Comparison of ENCODE assay signal across 8 cellular contexts in genomic region chr22:41832553-41833368, GRCh38. TPM values are rescaled to one million over a fixed set of nuclear protein-coding genes. Genes with fewer than 3 reads are reported as not detected.
DNase-seq lines count a peak whose midpoint lies in the region; ATAC-seq and TF ChIP-seq lines count a peak whose summit lies in the region.

Gene SREBF2, plus strand, starts transcription at chr22:41833105. Its CDS starts 166 bp downstream, at chr22:41833271.

- peak within 1 kb of the TSS; percentile 59 to 86 for H3K27ac ChIP-seq in SK-N-SH (ENCODE audit: low read depth in 2 of 2, low read length in 1 of 2)

- TF ChIP-seq RAD21 in SK-N-SH (IDR thresholded peaks at IDR 0.05; ENCODE audit: low read length), result no peak

- no peaks in the 10 kb centered on the region for H3K9me2 ChIP-seq in SK-N-SH

- POLR2A ChIA-PET in SK-N-SH (lab: Yijun Ruan, JAX), result no interaction called here

- peak; percentile 93 for DNase-seq in NCI-H1048 (lab: John Stamatoyannopoulos, UW)
- peak; percentile 92 for DNase-seq in SK-N-SH
- peak; percentile 99 for DNase-seq in activated naive CD4-positive, alpha-beta T cell treated with anti-CD3 and anti-CD28 coated beads, Interleukin-2, amount 50 U/mL, for 16 hours
- peak; percentile 99 for DNase-seq in germinal center (ENCODE audit: low spot score)
- DNase-seq in non-pigmented ciliary epithelial cell (ENCODE audit: low read depth), result peak; percentile 99
- peak; percentile 100 for DNase-seq in superior temporal gyrus (ENCODE audit: extremely low spot score)

- H3K9me3 ChIP-seq in SK-N-SH, result no peaks in the 10 kb centered on the region

- 0 out of 2 replicates have a peak, but pooled peaks cover 7% of the 10 kb centered on the region for H3K79me2 ChIP-seq in SK-N-SH (ENCODE audit: insufficient read depth)

- H3F3A ChIP-seq in SK-N-SH (replicated peaks; ENCODE audit: insufficient read depth), result no peaks in the 10 kb centered on the region

- CTCF ChIA-PET in SK-N-SH (lab: Yijun Ruan, JAX), result interaction anchor here (0.8 to 1.6 kb wide), 6 partner anchors 11 to 144 kb away, joined by 3 to 6 read pairs (median 3); partner anchors contain the start of gene SNU13

- H3K4me1 ChIP-seq in SK-N-SH (ENCODE audit: control insufficient read depth in 1 of 2, insufficient read depth in 2 of 2, low read depth in 1 of 2, low read length in 1 of 2), result no peaks in the 10 kb centered on the region; a peak in 1 of 4 replicates

- H3K4me3 ChIP-seq in GM08714 (ENCODE audit: low read length), result peak within 1 kb of the TSS; percentile 80
- H3K4me3 ChIP-seq in SK-N-SH (ENCODE audit: low read depth in 2 of 2, low read length in 1 of 2), result peak within 1 kb of the TSS; percentile 58 to 60

- H2AFZ ChIP-seq in SK-N-SH (ENCODE audit: low read depth), result peak within 1 kb of the TSS; percentile 79

- H3K36me3 ChIP-seq in SK-N-SH (replicated peaks in 1 of 2; ENCODE audit: control insufficient read depth in 1 of 2, insufficient read depth in 2 of 2, low read length in 1 of 2), result no peaks in the 10 kb centered on the region

- no peak; a peak in 1 of 4 replicates for TF ChIP-seq EP300 in SK-N-SH (IDR thresholded peaks at IDR 0.05; ENCODE audit: borderline replicate concordance in 1 of 2, low read depth in 1 of 2, low read length in 1 of 2)

- WGBS in SK-N-SH (ENCODE audit: low lambda C conversion rate), result 3% methylated on average over 6 of the region's 75 CpGs

- ATAC-seq in HG02571 (IDR thresholded peaks at IDR 0.05; ENCODE audit: unreplicated experiment), result peak; percentile 87

- no peaks in the 10 kb centered on the region for H3K27me3 ChIP-seq in SK-N-SH (ENCODE audit: insufficient read depth)

- H3K9ac ChIP-seq in SK-N-SH, result peak within 1 kb of the TSS; percentile 59; the same call in 1 of the 2 replicates

- H4K20me1 ChIP-seq in SK-N-SH (ENCODE audit: insufficient read depth), result no peaks in the 10 kb centered on the region

- peak within 1 kb of the TSS; percentile 74 for H3K4me2 ChIP-seq in SK-N-SH

- TF ChIP-seq CTCF in SK-N-SH (IDR thresholded peaks at IDR 0.05), result no peak

TF ChIP-seq in SK-N-SH, 30 proteins besides CTCF, POLR2A, EP300 and RAD21 (continues in another document):
- TF ChIP-seq RFX5 (IDR thresholded peaks at IDR 0.05; ENCODE audit: low read length) (peak; percentile 58; the same call in 1 of the 2 replicates), EZH2phosphoT487 (IDR thresholded peaks at IDR 0.05; ENCODE audit: borderline replicate concordance, low read depth) (no peak), SIN3A (IDR thresholded peaks at IDR 0.05; ENCODE audit: borderline replicate concordance, low read depth, low read length) (no peak), NFIC (IDR thresholded peaks at IDR 0.05; ENCODE audit: borderline replicate concordance) (no peak), TAF1 (IDR thresholded peaks at IDR 0.05; ENCODE audit: borderline replicate concordance, low read depth, low read length) (peak; percentile 25; the same call in 1 of the 2 replicates), CHD2 (IDR thresholded peaks at IDR 0.05; ENCODE audit: low read length, partially characterized antibody) (peak; percentile 18), TCF12 (IDR thresholded peaks at IDR 0.05) (peak; percentile 45; the same call in 1 of the 2 replicates), FOXJ3 (CRISPR knock-in tag; IDR thresholded peaks at IDR 0.05) (0 out of 2 replicates have a peak, but pooled peaks have one; percentile 24), ELF1 (IDR thresholded peaks at IDR 0.05) (no peak), SMC3 (IDR thresholded peaks at IDR 0.05; ENCODE audit: low read depth, low read length) (no peak), YY1 (IDR thresholded peaks at IDR 0.05; ENCODE audit: low read depth) (peak; percentile 78), FOSL2 (IDR thresholded peaks at IDR 0.05; ENCODE audit: borderline replicate concordance, low read depth) (no peak), FOXM1 (IDR thresholded peaks at IDR 0.05; ENCODE audit: low read depth) (no peak), MAX (IDR thresholded peaks at IDR 0.05; ENCODE audit: low read depth) (peak; percentile 70), TEAD4 (IDR thresholded peaks at IDR 0.05; ENCODE audit: borderline replicate concordance, insufficient read depth) (no peak), GATA2 (CRISPR knock-in tag; IDR thresholded peaks at IDR 0.05) (no peak), GABPA (IDR thresholded peaks at IDR 0.05; ENCODE audit: low read depth) (no peak), MEF2A (IDR thresholded peaks at IDR 0.05; ENCODE audit: borderline replicate concordance, low read depth) (no peak), REST (IDR thresholded peaks at IDR 0.05; ENCODE audit: low read depth, low read length) (no peak), IRF3 (IDR thresholded peaks at IDR 0.05; ENCODE audit: low read depth, low read length) (no peak; the same call in 1 of the 2 replicates), MXI1 (IDR thresholded peaks at IDR 0.05; ENCODE audit: low read depth, low read length) (no peak), ZBTB33 (IDR thresholded peaks at IDR 0.05; ENCODE audit: borderline replicate concordance, low read depth) (no peak), PBX3 (IDR thresholded peaks at IDR 0.05) (peak; percentile 3; the same call in 1 of the 2 replicates), JUND (IDR thresholded peaks at IDR 0.05) (no peak), NRF1 (IDR thresholded peaks at IDR 0.05; ENCODE audit: low read depth, low read length) (peak; percentile 24; the same call in 1 of the 2 replicates)

RNA-seq across cellular contexts. Expression of gene SREBF2, which starts in this region (rescaled TPM):
- 7.4 and 7.5 TPM in 2 replicates for polyA plus RNA-seq in SK-N-SH (2012; rRNA removed)
- polyA plus RNA-seq in SK-N-SH (2012; cell fraction: cytosol; rRNA removed), result 4.0 and 6.2 TPM in 2 replicates
- 15.2 and 16.5 TPM in 2 replicates for polyA plus RNA-seq in SK-N-SH (2012; cell fraction: nucleus; rRNA removed)

Comparison
In these comparisons a context has a peak if more than half of its experiments do, and no peak if none do; other contexts are left out.
1. Peak in every context shown above with its lines: DNase-seq, ATAC-seq, H3K4me3 ChIP-seq and H3K27ac ChIP-seq.